Comparison of ENCODE assay signal across 8 cellular contexts in the genomic region with DNA sequence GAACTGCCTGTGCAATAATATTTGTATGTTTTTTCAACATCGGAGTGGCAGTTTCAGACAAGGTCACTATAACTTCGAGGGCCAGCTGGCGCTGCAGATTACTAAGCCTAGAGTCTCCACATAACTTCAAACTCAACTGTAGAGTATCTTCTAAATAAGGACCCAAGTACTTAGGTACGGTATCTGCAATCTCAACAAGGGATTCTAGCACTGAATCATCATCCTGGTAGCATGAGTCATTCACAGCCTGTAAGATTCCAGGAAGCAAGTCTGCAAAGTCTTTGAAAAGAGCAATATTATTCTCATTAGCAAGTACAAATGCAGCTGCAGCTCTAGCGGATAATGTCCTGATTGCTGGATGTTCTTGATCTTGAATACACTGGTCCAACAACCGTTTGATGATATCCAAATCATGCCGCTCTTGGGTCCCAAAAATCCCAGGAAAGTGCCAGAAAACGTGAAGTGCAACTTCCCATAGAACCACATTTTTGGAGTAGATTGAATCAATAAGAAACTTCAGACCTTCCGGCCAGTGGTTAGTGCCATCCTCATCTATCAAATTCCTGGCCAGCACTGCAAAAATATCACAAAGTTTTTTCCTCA. TPM values are rescaled to one million over a fixed set of nuclear protein-coding genes. Genes with fewer than 3 reads are reported as not detected.
DNase-seq lines count a peak whose midpoint lies in the region; ATAC-seq, FAIRE-seq and TF ChIP-seq lines count a peak whose summit lies in the region.

No MANE protein-coding gene starts in this region.

- H3K36me3 ChIP-seq in KOPT-K1 (ENCODE audit: insufficient read depth, low read length) (peaks cover 43% of the 10 kb centered on the region), keratinocyte (ENCODE audit: control insufficient read depth in 2 of 2, extremely low read depth in 1 of 2, insufficient read depth in 2 of 2, low read length in 2 of 2) (peaks cover 0 to 9% of the 10 kb centered on the region in 2 experiments)

- H3K9me1 ChIP-seq in keratinocyte (ENCODE audit: control insufficient read depth, extremely low read depth, insufficient read depth, low read length): no peaks in the 10 kb centered on the region

- H2AFZ ChIP-seq in keratinocyte (ENCODE audit: control insufficient read depth, low read length): peak overlapping the region; percentile 84

- intact Hi-C loops in CD14-positive monocyte (cut with micrococcal nuclease): loop anchor here (1.0 to 10.0 kb wide), 2 partner anchors 8 to 60 kb away; no protein-coding TSS in a partner anchor

- H3K27me3 Mint-ChIP-seq in CD14-positive monocyte (ENCODE audit: low read depth in 3 of 3): no peaks in the 10 kb centered on the region
- no peaks in the 10 kb centered on the region for H3K27me3 Mint-ChIP-seq in stimulated activated naive CD8-positive, alpha-beta T cell treated with anti-CD3 and anti-CD28 coated beads, Interleukin-15, amount 100 ng/mL, for 72 hours

- no peaks in the 10 kb centered on the region for H4K20me1 ChIP-seq in keratinocyte (ENCODE audit: control insufficient read depth, extremely low read depth, insufficient read depth, low read length)

- peak overlapping the region; percentile 76 for H3K27ac ChIP-seq in KOPT-K1 (ENCODE audit: low read depth, low read length, poor library complexity, severe bottlenecking)
- peak overlapping the region; percentile 91 for H3K27ac ChIP-seq in keratinocyte (ENCODE audit: control insufficient read depth, insufficient read depth, low read length)

- H3K4me3 ChIP-seq in astrocyte of the cerebellum (ENCODE audit: low read depth, low read length): peak overlapping the region; percentile 62
- peak overlapping the region; percentile 59 to 94 (median 82) for H3K4me3 ChIP-seq in keratinocyte (ENCODE audit: control insufficient read depth in 2 of 3, extremely low read depth in 1 of 3, insufficient read depth in 2 of 3, low read depth in 1 of 3, low read length in 3 of 3)

- peak overlapping the region; percentile 90 to 97 for H3K4me3 Mint-ChIP-seq in CD14-positive monocyte
- H3K4me3 Mint-ChIP-seq in stimulated activated naive CD8-positive, alpha-beta T cell treated with anti-CD3 and anti-CD28 coated beads, Interleukin-15, amount 100 ng/mL, for 72 hours: peak overlapping the region; percentile 95 to 98

- H3K9me3 Mint-ChIP-seq in CD14-positive monocyte: no peaks in the 10 kb centered on the region
- peaks cover 8 to 14% of the 10 kb centered on the region in 2 donors for H3K9me3 Mint-ChIP-seq in stimulated activated naive CD8-positive, alpha-beta T cell treated with anti-CD3 and anti-CD28 coated beads, Interleukin-15, amount 100 ng/mL, for 72 hours

- dilution Hi-C loops in keratinocyte (cut with MboI; ENCODE audit: extremely low pct_ligation_motif_present, low sequenced_read_pairs): no loop called here

- H3K4me1 Mint-ChIP-seq in CD14-positive monocyte: peaks cover 21% of the 10 kb centered on the region
- peaks cover 56% of the 10 kb centered on the region for H3K4me1 Mint-ChIP-seq in stimulated activated naive CD8-positive, alpha-beta T cell treated with anti-CD3 and anti-CD28 coated beads, Interleukin-15, amount 100 ng/mL, for 72 hours

- peak; percentile 89 for FAIRE-seq in keratinocyte (lab: Jason Lieb, UNC)

- TF ChIP-seq CTCF in CD14-positive monocyte (IDR thresholded peaks at IDR 0.05): no peak
- no peak for TF ChIP-seq CTCF in astrocyte of the cerebellum (IDR thresholded peaks at IDR 0.05; ENCODE audit: low read depth, low read length, missing control alignments)
- no peak for TF ChIP-seq CTCF in keratinocyte (optimal IDR thresholded peaks at IDR 0.05 in 1 of 3, IDR thresholded peaks at IDR 0.05 in 1 of 3, conservative IDR thresholded peaks at IDR 0.05 in 1 of 3; ENCODE audit: extremely low read depth in 1 of 3, insufficient read depth in 2 of 3, low read length in 3 of 3)

- peak overlapping the region; percentile 85 for H3K9ac ChIP-seq in keratinocyte (ENCODE audit: control insufficient read depth, extremely low read depth, insufficient read depth, low read length)

- peak overlapping the region; percentile 64 for H3K4me2 ChIP-seq in keratinocyte (ENCODE audit: control insufficient read depth, extremely low read depth, insufficient read depth, low read depth, low read length)

- peaks cover 8% of the 10 kb centered on the region for H3K4me1 ChIP-seq in keratinocyte (ENCODE audit: control insufficient read depth, extremely low read depth, insufficient read depth, low read length)

- in situ Hi-C loops in astrocyte of the cerebellum (cut with HindIII; ENCODE audit: low sequenced_read_pairs): no loop called here

- peaks cover 17 to 23% of the 10 kb centered on the region in 2 donors for H3K36me3 Mint-ChIP-seq in CD14-positive monocyte

- no peaks in the 10 kb centered on the region for H3K27me3 ChIP-seq in keratinocyte (ENCODE audit: control insufficient read depth, extremely low read depth, insufficient read depth, low read length)

- no peak for DNase-seq in CD14-positive monocyte (ENCODE audit: low spot score)
- no peak for DNase-seq in astrocyte of the cerebellum (ENCODE audit: low read depth)
- DNase-seq in keratinocyte (ENCODE audit: low read depth, low spot score): peak; percentile 49
- DNase-seq in stimulated activated naive CD8-positive, alpha-beta T cell treated with anti-CD3 and anti-CD28 coated beads, Interleukin-15, amount 100 ng/mL, for 72 hours: no peak
- DNase-seq in NCI-H1105 treated with DMSO at 0.1 percent for 48 hours (lab: John Stamatoyannopoulos, UW): no peak
- DNase-seq in NCI-H82 treated with DMSO at 0.1 percent for 48 hours (lab: John Stamatoyannopoulos, UW; ENCODE audit: unreplicated experiment): no peak

- H3K79me2 ChIP-seq in keratinocyte (ENCODE audit: control insufficient read depth, insufficient read depth, low read length): peaks cover 35% of the 10 kb centered on the region

- peak; percentile 42 for ATAC-seq in stimulated activated naive CD8-positive, alpha-beta T cell treated with anti-CD3 and anti-CD28 coated beads, Interleukin-15, amount 100 ng/mL, for 72 hours
- no peak for ATAC-seq in GM19397 (IDR thresholded peaks at IDR 0.05; ENCODE audit: unreplicated experiment)

- no peaks in the 10 kb centered on the region for H3K9me3 ChIP-seq in KOPT-K1 (ENCODE audit: insufficient read depth, low read length, poor library complexity, severe bottlenecking)
- no peaks in the 10 kb centered on the region for H3K9me3 ChIP-seq in keratinocyte (ENCODE audit: control insufficient read depth, low read depth, low read length)

- H3K27ac Mint-ChIP-seq in CD14-positive monocyte: peak overlapping the region; percentile 96 to 97 (median 96)
- H3K27ac Mint-ChIP-seq in stimulated activated naive CD8-positive, alpha-beta T cell treated with anti-CD3 and anti-CD28 coated beads, Interleukin-15, amount 100 ng/mL, for 72 hours: peak overlapping the region; percentile 94 to 98

RNA-seq across cellular contexts. Expression of a gene that starts 0.7 kb away (rescaled TPM):
- 10 to 100 TPM; 15.7 to 16.0 TPM for polyA plus RNA-seq in CD14-positive monocyte
- polyA plus RNA-seq in keratinocyte: 7.4 to 14.7 TPM (median 10.9 TPM) in 3 replicates
- polyA plus RNA-seq in keratinocyte (2011; ENCODE audit: low read depth): 8.6 TPM
- 3.5 and 7.3 TPM in 2 replicates for polyA plus RNA-seq in keratinocyte (2011; cell fraction: cytosol; rRNA removed)
- polyA plus RNA-seq in keratinocyte (2011; cell fraction: nucleus; rRNA removed): 10.4 and 17.0 TPM in 2 replicates
- 8.2 and 11.9 TPM in 2 replicates for polyA plus RNA-seq in keratinocyte (2012; ENCODE audit: low replicate concordance)
- 2.6 to 18.6 TPM (median 9.9 TPM) in 3 replicates for polyA minus RNA-seq in keratinocyte
- 13.6 TPM for polyA minus RNA-seq in keratinocyte (2011; cell fraction: cytosol; rRNA and poly(A)+ RNA removed)
- polyA minus RNA-seq in keratinocyte (2011; cell fraction: nucleus; rRNA and poly(A)+ RNA removed): 10.6 and 22.0 TPM in 2 replicates
